In the genomic region with DNA sequence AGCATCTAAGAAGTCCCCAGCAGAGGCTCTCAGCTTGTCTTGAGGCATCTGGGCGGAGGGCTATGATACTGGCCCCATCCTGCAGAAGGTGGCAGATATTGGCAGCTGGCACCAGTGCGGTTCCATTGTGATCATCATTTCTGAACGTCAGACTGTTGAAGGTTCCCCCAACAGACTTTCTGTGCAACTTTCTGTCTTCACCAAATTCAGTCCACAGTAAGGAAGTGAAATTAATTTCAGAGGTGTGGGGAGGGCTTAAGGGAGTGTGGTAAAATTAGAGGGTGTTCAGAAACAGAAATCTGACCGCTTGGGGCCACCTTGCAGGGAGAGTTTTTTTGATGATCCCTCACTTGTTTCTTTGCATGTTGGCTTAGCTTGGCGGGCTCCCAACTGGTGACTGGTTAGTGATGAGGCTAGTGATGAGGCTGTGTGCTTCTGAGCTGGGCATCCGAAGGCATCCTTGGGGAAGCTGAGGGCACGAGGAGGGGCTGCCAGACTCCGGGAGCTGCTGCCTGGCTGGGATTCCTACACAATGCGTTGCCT, we compare ENCODE assay signal across 8 cellular contexts. TPM values are rescaled to one million over a fixed set of nuclear protein-coding genes. Genes with fewer than 3 reads are reported as not detected.
DNase-seq lines count a peak whose midpoint lies in the region; ATAC-seq and TF ChIP-seq lines count a peak whose summit lies in the region.

A gene with protein sequence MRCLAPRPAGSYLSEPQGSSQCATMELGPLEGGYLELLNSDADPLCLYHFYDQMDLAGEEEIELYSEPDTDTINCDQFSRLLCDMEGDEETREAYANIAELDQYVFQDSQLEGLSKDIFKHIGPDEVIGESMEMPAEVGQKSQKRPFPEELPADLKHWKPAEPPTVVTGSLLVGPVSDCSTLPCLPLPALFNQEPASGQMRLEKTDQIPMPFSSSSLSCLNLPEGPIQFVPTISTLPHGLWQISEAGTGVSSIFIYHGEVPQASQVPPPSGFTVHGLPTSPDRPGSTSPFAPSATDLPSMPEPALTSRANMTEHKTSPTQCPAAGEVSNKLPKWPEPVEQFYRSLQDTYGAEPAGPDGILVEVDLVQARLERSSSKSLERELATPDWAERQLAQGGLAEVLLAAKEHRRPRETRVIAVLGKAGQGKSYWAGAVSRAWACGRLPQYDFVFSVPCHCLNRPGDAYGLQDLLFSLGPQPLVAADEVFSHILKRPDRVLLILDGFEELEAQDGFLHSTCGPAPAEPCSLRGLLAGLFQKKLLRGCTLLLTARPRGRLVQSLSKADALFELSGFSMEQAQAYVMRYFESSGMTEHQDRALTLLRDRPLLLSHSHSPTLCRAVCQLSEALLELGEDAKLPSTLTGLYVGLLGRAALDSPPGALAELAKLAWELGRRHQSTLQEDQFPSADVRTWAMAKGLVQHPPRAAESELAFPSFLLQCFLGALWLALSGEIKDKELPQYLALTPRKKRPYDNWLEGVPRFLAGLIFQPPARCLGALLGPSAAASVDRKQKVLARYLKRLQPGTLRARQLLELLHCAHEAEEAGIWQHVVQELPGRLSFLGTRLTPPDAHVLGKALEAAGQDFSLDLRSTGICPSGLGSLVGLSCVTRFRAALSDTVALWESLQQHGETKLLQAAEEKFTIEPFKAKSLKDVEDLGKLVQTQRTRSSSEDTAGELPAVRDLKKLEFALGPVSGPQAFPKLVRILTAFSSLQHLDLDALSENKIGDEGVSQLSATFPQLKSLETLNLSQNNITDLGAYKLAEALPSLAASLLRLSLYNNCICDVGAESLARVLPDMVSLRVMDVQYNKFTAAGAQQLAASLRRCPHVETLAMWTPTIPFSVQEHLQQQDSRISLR (plus strand): TSS at position 404 of the 543 bp plus-strand sequence. CDS start 129 bp downstream, at position 533.

- no TSS peak for BruUV-seq in Panc1 (replicated peaks; lab: Mats Ljungman, UMichigan)

- H3K9me3 ChIP-seq in Panc1 (ENCODE audit: control insufficient read depth, insufficient read depth, low read depth, low read length) = no peaks in the 10 kb centered on the region

- H3K4me1 ChIP-seq in Panc1 (ENCODE audit: control insufficient read depth, insufficient read depth, low read length) = no peaks in the 10 kb centered on the region

- H3K4me1 Mint-ChIP-seq in activated naive CD8-positive, alpha-beta T cell treated with anti-CD3 and anti-CD28 coated beads, Interleukin-2, amount 50 U/mL, for 24 hours = peaks cover 75% of the 10 kb centered on the region

- CTCF ChIA-PET in Panc1 (lab: Charles Lee) = no interaction called here

- POLR2A ChIA-PET in Panc1 (lab: Charles Lee) = no interaction called here

- peak; percentile 73 for TF ChIP-seq POLR2A in GM18951 (IDR thresholded peaks at IDR 0.05; ENCODE audit: extremely low read depth, insufficient read depth, insufficient read length)

- in situ Hi-C loops in GM18951 (cut with MboI; ENCODE audit: low sequenced_read_pairs, unreplicated experiment) (no loop called here), Panc1 (cut with HindIII; ENCODE audit: low pct_unique_long_range_greater_than_20kb, low sequenced_read_pairs) (no loop called here)

- no peaks in the 10 kb centered on the region for H3K9me3 Mint-ChIP-seq in activated naive CD8-positive, alpha-beta T cell treated with anti-CD3 and anti-CD28 coated beads, Interleukin-2, amount 50 U/mL, for 24 hours

- intact Hi-C loops in Panc1 (cut with micrococcal nuclease; ENCODE audit: unreplicated experiment) = no loop called here

- no peak within 1 kb of the TSS for H3K27ac ChIP-seq in Panc1 (ENCODE audit: low read length)

- DNase-seq in Ammon's horn (ENCODE audit: low spot score) (peak; percentile 82), Panc1 (ENCODE audit: low read depth, low spot score) (peak; percentile 17), iPS-NIHi7 (ENCODE audit: extremely low spot score) (peak; percentile 48), 8988T (no peak)
- peak; percentile 67 for DNase-seq in activated naive CD8-positive, alpha-beta T cell treated with anti-CD3 and anti-CD28 coated beads, Interleukin-2, amount 50 U/mL, for 24 hours
- peak; percentile 78 for DNase-seq in stimulated activated CD8-positive, alpha-beta memory T cell treated with anti-CD3 and anti-CD28 coated beads, Interleukin-4, amount 100 ng/mL, for 48 hours

- H3K4me3 ChIP-seq in Panc1 (ENCODE audit: low read depth in 2 of 2, low read length in 2 of 2) = no peak within 1 kb of the TSS

- peak within 1 kb of the TSS; percentile 77 for H3K27ac Mint-ChIP-seq in activated naive CD8-positive, alpha-beta T cell treated with anti-CD3 and anti-CD28 coated beads, Interleukin-2, amount 50 U/mL, for 24 hours

- H3K36me3 ChIP-seq in Panc1 (ENCODE audit: control insufficient read depth, insufficient read depth, low read length) = no peaks in the 10 kb centered on the region

- peaks cover 69% of the 10 kb centered on the region for H3K27me3 Mint-ChIP-seq in activated naive CD8-positive, alpha-beta T cell treated with anti-CD3 and anti-CD28 coated beads, Interleukin-2, amount 50 U/mL, for 24 hours

- TF ChIP-seq CTCF in Panc1 (IDR thresholded peaks at IDR 0.05) = no peak

- peaks cover 42% of the 10 kb centered on the region for H3K27me3 ChIP-seq in Panc1 (ENCODE audit: control insufficient read depth, insufficient read depth, low read length)

- peak within 1 kb of the TSS; percentile 84 for H3K4me3 Mint-ChIP-seq in activated naive CD8-positive, alpha-beta T cell treated with anti-CD3 and anti-CD28 coated beads, Interleukin-2, amount 50 U/mL, for 24 hours

- H3K36me3 Mint-ChIP-seq in activated naive CD8-positive, alpha-beta T cell treated with anti-CD3 and anti-CD28 coated beads, Interleukin-2, amount 50 U/mL, for 24 hours (ENCODE audit: low read depth) = peaks cover 3% of the 10 kb centered on the region

- ATAC-seq in HG03064 (IDR thresholded peaks at IDR 0.05; ENCODE audit: low read depth, unreplicated experiment) (peak; percentile 41), Panc1 (no peak)
- ATAC-seq in activated naive CD8-positive, alpha-beta T cell treated with anti-CD3 and anti-CD28 coated beads, Interleukin-2, amount 50 U/mL, for 24 hours = peak; percentile 67

RNA-seq across cellular contexts. Expression of the gene that starts here (rescaled TPM):
- total RNA-seq in Panc1 (2021; ENCODE audit: unreplicated experiment) = 0.41 TPM
- polyA plus RNA-seq in Panc1 (2012; ENCODE audit: insufficient read length) = 0.79 TPM

Comparison
In these comparisons a context has a peak if more than half of its experiments do, and no peak if none do; other contexts are left out.
1. Peak in DNase-seq in Panc1; RNA of the gene not detected or under 1 TPM.